ENCODE assay signal across 8 cellular contexts in genomic region chr1:44030606-44031050, GRCh38. TPM values are rescaled to one million over a fixed set of nuclear protein-coding genes. Genes with fewer than 3 reads are reported as not detected.
A peak's percentile ranks its signal among the peaks of the same experiment; 100 is the strongest.
DNase-seq lines count a peak whose midpoint lies in the region; ATAC-seq and TF ChIP-seq lines count a peak whose summit lies in the region.

No MANE protein-coding gene starts in this region.

- no peak overlapping the region for H3K4me3 ChIP-seq in CD4-positive, CD25-positive, alpha-beta regulatory T cell (ENCODE audit: low read depth, low read length)
- peak overlapping the region; percentile 60 for H3K4me3 ChIP-seq in SJSA1
- H3K4me3 ChIP-seq in coronary artery, result peak overlapping the region; percentile 86
- H3K4me3 ChIP-seq in liver (ENCODE audit: low read depth in 1 of 3, low read length in 3 of 3), result peak overlapping the region; percentile 35 to 73 (median 72)

- H3K9ac ChIP-seq in liver (ENCODE audit: low read depth in 1 of 2, low read length in 2 of 2), result no peak overlapping the region

- no peaks in the 10 kb centered on the region for H3K9me3 ChIP-seq in CD4-positive, CD25-positive, alpha-beta regulatory T cell (ENCODE audit: control insufficient read depth in 2 of 2, low read length in 2 of 2)
- no peaks in the 10 kb centered on the region for H3K9me3 ChIP-seq in SJSA1 (replicated peaks)
- H3K9me3 ChIP-seq in liver (ENCODE audit: control insufficient read depth in 4 of 4, low read length in 3 of 4), result no peaks in the 10 kb centered on the region

- H3K36me3 ChIP-seq in CD4-positive, CD25-positive, alpha-beta regulatory T cell (ENCODE audit: control insufficient read depth, insufficient read depth, low read length), result no peaks in the 10 kb centered on the region
- H3K36me3 ChIP-seq in SJSA1 (no peaks in the 10 kb centered on the region), liver (ENCODE audit: control insufficient read depth in 4 of 4, insufficient read depth in 3 of 4, low read depth in 1 of 4, low read length in 3 of 4) (no peaks in the 10 kb centered on the region)

- no peaks in the 10 kb centered on the region for H3K9me3 Mint-ChIP-seq in CD4-positive, CD25-positive, alpha-beta regulatory T cell

- H3K36me3 Mint-ChIP-seq in CD4-positive, CD25-positive, alpha-beta regulatory T cell, result no peaks in the 10 kb centered on the region

- ATAC-seq in CD4-positive, CD25-positive, alpha-beta regulatory T cell (ENCODE audit: low read depth in 2 of 2), result peak; percentile 8 to 10
- peak; percentile 16 for ATAC-seq in GM18870 (IDR thresholded peaks at IDR 0.05; ENCODE audit: unreplicated experiment)
- ATAC-seq in HG03196 (IDR thresholded peaks at IDR 0.05; ENCODE audit: unreplicated experiment), result peak; percentile 13

- peak overlapping the region; percentile 55 to 91 (median 88) for H3K4me3 Mint-ChIP-seq in CD4-positive, CD25-positive, alpha-beta regulatory T cell

- H3K4me1 ChIP-seq in CD4-positive, CD25-positive, alpha-beta regulatory T cell (ENCODE audit: control insufficient read depth, insufficient read depth, low read length, poor library complexity, severe bottlenecking), result peaks cover 11% of the 10 kb centered on the region
- H3K4me1 ChIP-seq in SJSA1 (replicated peaks) (peaks cover 16% of the 10 kb centered on the region; the same call in 1 of the 2 replicates), liver (ENCODE audit: control insufficient read depth in 4 of 4, insufficient read depth in 4 of 4, low read length in 3 of 4) (peaks cover 3 to 28% (median 10%) of the 10 kb centered on the region in 4 donors)

- no peaks in the 10 kb centered on the region for H3K27me3 ChIP-seq in CD4-positive, CD25-positive, alpha-beta regulatory T cell (ENCODE audit: control insufficient read depth, insufficient read depth, low read length)
- H3K27me3 ChIP-seq in SJSA1 (replicated peaks) (no peaks in the 10 kb centered on the region), liver (ENCODE audit: control insufficient read depth in 4 of 4, insufficient read depth in 4 of 4, low read length in 3 of 4) (no peaks in the 10 kb centered on the region)

- H3K4me1 Mint-ChIP-seq in CD4-positive, CD25-positive, alpha-beta regulatory T cell, result peaks cover 0 to 33% (median 6%) of the 10 kb centered on the region in 4 donors

- WGBS in liver, result under 1% methylated on average over 47 of the region's 47 CpGs

- no peak for TF ChIP-seq CTCF in coronary artery (IDR thresholded peaks at IDR 0.05)
- TF ChIP-seq CTCF in liver (IDR thresholded peaks at IDR 0.05; ENCODE audit: low read depth, low read length, missing input control), result no peak

- peak overlapping the region; percentile 79 for H3K27ac ChIP-seq in CD4-positive, CD25-positive, alpha-beta regulatory T cell (ENCODE audit: insufficient read depth, low read length, poor library complexity, severe bottlenecking)
- H3K27ac ChIP-seq in SJSA1 (peak overlapping the region; percentile 71; the same call in 1 of the 2 replicates), coronary artery (peak overlapping the region; percentile 86 to 93), liver (ENCODE audit: low read depth in 1 of 2, low read length in 2 of 2) (peak overlapping the region; percentile 51 to 72)

- TF ChIP-seq RAD21 in liver (IDR thresholded peaks at IDR 0.05), result no peak

- peak overlapping the region in 1 of 3 donors; percentile 77 for H3K27ac Mint-ChIP-seq in CD4-positive, CD25-positive, alpha-beta regulatory T cell

- DNase-seq in CD4-positive, CD25-positive, alpha-beta regulatory T cell, result peak in 1 of 3 donors; percentile 62
- DNase-seq in SJSA1 (ENCODE audit: low read depth in 1 of 2, low spot score in 2 of 2) (peak; percentile 65 to 76), coronary artery (ENCODE audit: low spot score) (peak; percentile 85), NCI-H128 (lab: John Stamatoyannopoulos, UW; ENCODE audit: unreplicated experiment) (no peak)
- peak; percentile 13 to 32 for DNase-seq in stimulated activated CD8-positive, alpha-beta memory T cell treated with anti-CD3 and anti-CD28 coated beads, Interleukin-2, amount 100 ng/mL, for 48 hours (ENCODE audit: low read depth in 2 of 2)

- peaks cover 5% of the 10 kb centered on the region for H3K27me3 Mint-ChIP-seq in CD4-positive, CD25-positive, alpha-beta regulatory T cell

TF ChIP-seq in liver, 16 proteins besides CTCF, POLR2A, EP300 and RAD21:
- TF ChIP-seq, protein P1, sequence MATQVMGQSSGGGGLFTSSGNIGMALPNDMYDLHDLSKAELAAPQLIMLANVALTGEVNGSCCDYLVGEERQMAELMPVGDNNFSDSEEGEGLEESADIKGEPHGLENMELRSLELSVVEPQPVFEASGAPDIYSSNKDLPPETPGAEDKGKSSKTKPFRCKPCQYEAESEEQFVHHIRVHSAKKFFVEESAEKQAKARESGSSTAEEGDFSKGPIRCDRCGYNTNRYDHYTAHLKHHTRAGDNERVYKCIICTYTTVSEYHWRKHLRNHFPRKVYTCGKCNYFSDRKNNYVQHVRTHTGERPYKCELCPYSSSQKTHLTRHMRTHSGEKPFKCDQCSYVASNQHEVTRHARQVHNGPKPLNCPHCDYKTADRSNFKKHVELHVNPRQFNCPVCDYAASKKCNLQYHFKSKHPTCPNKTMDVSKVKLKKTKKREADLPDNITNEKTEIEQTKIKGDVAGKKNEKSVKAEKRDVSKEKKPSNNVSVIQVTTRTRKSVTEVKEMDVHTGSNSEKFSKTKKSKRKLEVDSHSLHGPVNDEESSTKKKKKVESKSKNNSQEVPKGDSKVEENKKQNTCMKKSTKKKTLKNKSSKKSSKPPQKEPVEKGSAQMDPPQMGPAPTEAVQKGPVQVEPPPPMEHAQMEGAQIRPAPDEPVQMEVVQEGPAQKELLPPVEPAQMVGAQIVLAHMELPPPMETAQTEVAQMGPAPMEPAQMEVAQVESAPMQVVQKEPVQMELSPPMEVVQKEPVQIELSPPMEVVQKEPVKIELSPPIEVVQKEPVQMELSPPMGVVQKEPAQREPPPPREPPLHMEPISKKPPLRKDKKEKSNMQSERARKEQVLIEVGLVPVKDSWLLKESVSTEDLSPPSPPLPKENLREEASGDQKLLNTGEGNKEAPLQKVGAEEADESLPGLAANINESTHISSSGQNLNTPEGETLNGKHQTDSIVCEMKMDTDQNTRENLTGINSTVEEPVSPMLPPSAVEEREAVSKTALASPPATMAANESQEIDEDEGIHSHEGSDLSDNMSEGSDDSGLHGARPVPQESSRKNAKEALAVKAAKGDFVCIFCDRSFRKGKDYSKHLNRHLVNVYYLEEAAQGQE (IDR thresholded peaks at IDR 0.05), result no peak
- no peak for TF ChIP-seq HNF4A (conservative IDR thresholded peaks at IDR 0.05)
- TF ChIP-seq, protein P2, sequence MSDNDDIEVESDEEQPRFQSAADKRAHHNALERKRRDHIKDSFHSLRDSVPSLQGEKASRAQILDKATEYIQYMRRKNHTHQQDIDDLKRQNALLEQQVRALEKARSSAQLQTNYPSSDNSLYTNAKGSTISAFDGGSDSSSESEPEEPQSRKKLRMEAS (IDR thresholded peaks at IDR 0.05), result no peak
- no peak for TF ChIP-seq GABPA (IDR thresholded peaks at IDR 0.05 in 1 of 2, conservative IDR thresholded peaks at IDR 0.05 in 1 of 2)
- TF ChIP-seq NR2F2 (IDR thresholded peaks at IDR 0.05), result no peak
- TF ChIP-seq FOXA1 (IDR thresholded peaks at IDR 0.05), result no peak
- no peak for TF ChIP-seq JUND (IDR thresholded peaks at IDR 0.05)
- no peak for TF ChIP-seq EGR1 (IDR thresholded peaks at IDR 0.05; ENCODE audit: low read depth in 2 of 2)
- no peak for TF ChIP-seq YY1 (IDR thresholded peaks at IDR 0.05)
- TF ChIP-seq HNF4G (IDR thresholded peaks at IDR 0.05), result no peak
- TF ChIP-seq RXRA (IDR thresholded peaks at IDR 0.05), result no peak
- TF ChIP-seq SP1 (IDR thresholded peaks at IDR 0.05), result no peak

RNA-seq across cellular contexts. Expression of gene SLC6A9, which starts 0.6 kb away (rescaled TPM):
- total RNA-seq in CD4-positive, CD25-positive, alpha-beta regulatory T cell, result 0.20 TPM
- polyA plus RNA-seq in CD4-positive, CD25-positive, alpha-beta regulatory T cell, result under 1 TPM in 1 of 4 donors, not detected in 3; 0.07 TPM
- 0.66 and 1.4 TPM in 2 replicates for total RNA-seq in SJSA1 (2014; rRNA removed; shearing (Covaris generic))
- 10 to 100 TPM in 1 of 2 donors, 1 to 10 TPM in 1; 1.0 to 47.7 TPM for total RNA-seq in liver
- polyA plus RNA-seq in liver, result 1 to 10 TPM in 1 of 2 donors, under 1 TPM in 1; 0.57 to 6.1 TPM

RNA-seq across cellular contexts. Expression of gene CCDC24, which starts 39.2 kb away (rescaled TPM):
- total RNA-seq in CD4-positive, CD25-positive, alpha-beta regulatory T cell, result 1.2 TPM
- 1 to 10 TPM in 1 of 4 donors, under 1 TPM in 3; 0.18 to 1.8 (median 0.73) TPM for polyA plus RNA-seq in CD4-positive, CD25-positive, alpha-beta regulatory T cell
- total RNA-seq in SJSA1 (2014; rRNA removed; shearing (Covaris generic)), result 1.7 and 4.1 TPM in 2 replicates
- 1 to 10 TPM in 1 of 2 donors, under 1 TPM in 1; 0.92 to 4.2 TPM for total RNA-seq in liver
- 1 to 10 TPM; 2.2 to 2.5 TPM for polyA plus RNA-seq in liver

RNA-seq across cellular contexts. Expression of gene B4GALT2, which starts 51.6 kb away (rescaled TPM):
- total RNA-seq in CD4-positive, CD25-positive, alpha-beta regulatory T cell, result 0.54 TPM
- polyA plus RNA-seq in CD4-positive, CD25-positive, alpha-beta regulatory T cell, result under 1 TPM; 0.20 to 0.86 (median 0.32) TPM
- 70.2 and 81.8 TPM in 2 replicates for total RNA-seq in SJSA1 (2014; rRNA removed; shearing (Covaris generic))
- total RNA-seq in liver, result 10 to 100 TPM; 12.8 to 19.4 TPM
- polyA plus RNA-seq in liver, result 10 to 100 TPM in 1 of 2 donors, 1 to 10 TPM in 1; 2.9 to 31.5 TPM

RNA-seq across cellular contexts. Expression of gene ATP6V0B, which starts 55.9 kb away (rescaled TPM):
- total RNA-seq in CD4-positive, CD25-positive, alpha-beta regulatory T cell, result 69.4 TPM
- polyA plus RNA-seq in CD4-positive, CD25-positive, alpha-beta regulatory T cell, result 100 to 1,000 TPM; 207 to 274 (median 237) TPM
- 154 and 235 TPM in 2 replicates for total RNA-seq in SJSA1 (2014; rRNA removed; shearing (Covaris generic))
- 10 to 100 TPM; 69.5 to 99.5 TPM for total RNA-seq in liver
- polyA plus RNA-seq in liver, result 100 to 1,000 TPM; 158 to 277 TPM
